ENCODE assay signal across 8 cellular contexts in the genomic region with DNA sequence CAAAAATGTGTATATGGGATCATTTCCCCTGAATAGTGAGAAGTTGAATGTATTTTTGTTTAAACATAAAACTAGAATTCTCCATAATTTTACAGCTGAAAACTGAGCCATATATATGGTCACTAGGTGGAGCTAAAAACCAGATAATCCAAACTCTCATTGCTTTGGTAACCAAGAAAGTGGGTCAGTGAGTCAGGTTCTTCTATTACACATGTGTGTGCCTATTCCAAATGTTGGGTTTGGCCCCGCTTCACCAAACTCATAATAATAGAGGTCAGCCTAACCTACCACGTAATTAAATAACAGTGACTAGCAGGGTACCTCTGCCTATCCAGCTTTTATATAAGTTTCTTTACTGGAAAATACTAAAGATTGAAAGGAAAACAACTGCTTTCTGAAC.
DNase-seq lines count a peak whose midpoint lies in the region; ATAC-seq and TF ChIP-seq lines count a peak whose summit lies in the region.

No MANE protein-coding gene starts in this region.

- no peaks in the 10 kb centered on the region for H3K36me3 ChIP-seq in OCI-LY3 (replicated peaks; ENCODE audit: low read depth, low read length)
- H3K36me3 ChIP-seq in brain microvascular endothelial cell (replicated peaks), result no peaks in the 10 kb centered on the region

- no peak overlapping the region for H3K4me3 Mint-ChIP-seq in stimulated activated memory B cell treated with anti-CD40 and anti-IgM and Interleukin-4, amounts not matched to agents 10 μg/mL and 1 μg/mL and 100 μg/mL, for 72 hours

- no peaks in the 10 kb centered on the region for H3K9me3 Mint-ChIP-seq in stimulated activated memory B cell treated with anti-CD40 and anti-IgM and Interleukin-4, amounts not matched to agents 10 μg/mL and 1 μg/mL and 100 μg/mL, for 72 hours

- H3K9me3 ChIP-seq in OCI-LY3 (ENCODE audit: insufficient read depth, low read length), result no peaks in the 10 kb centered on the region

- no peaks in the 10 kb centered on the region for H3K36me3 Mint-ChIP-seq in stimulated activated memory B cell treated with anti-CD40 and anti-IgM and Interleukin-4, amounts not matched to agents 10 μg/mL and 1 μg/mL and 100 μg/mL, for 72 hours

- no peak overlapping the region for H2AFZ ChIP-seq in OCI-LY3 (ENCODE audit: low read depth, low read length)

- peak overlapping the region; percentile 54 for H3K4me2 ChIP-seq in OCI-LY3 (ENCODE audit: low read length)

- no peak overlapping the region for H3K9ac ChIP-seq in OCI-LY3 (ENCODE audit: low read length)

- TF ChIP-seq EP300 in Ishikawa (IDR thresholded peaks at IDR 0.05; ENCODE audit: borderline replicate concordance), result no peak

- DNase-seq in AG09309 (ENCODE audit: low read depth) (peak; percentile 72), brain microvascular endothelial cell (peak; percentile 48), inferior parietal cortex (ENCODE audit: extremely low spot score) (peak; percentile 85)

- no peaks in the 10 kb centered on the region for H3K4me1 ChIP-seq in OCI-LY3 (ENCODE audit: low read length)

- in situ Hi-C loops in brain microvascular endothelial cell (cut with HindIII; ENCODE audit: low pct_ligation_motif_present, low sequenced_read_pairs), result no loop called here

- H3K27me3 Mint-ChIP-seq in stimulated activated memory B cell treated with anti-CD40 and anti-IgM and Interleukin-4, amounts not matched to agents 10 μg/mL and 1 μg/mL and 100 μg/mL, for 72 hours, result no peaks in the 10 kb centered on the region

- no peaks in the 10 kb centered on the region for H3K4me1 Mint-ChIP-seq in stimulated activated memory B cell treated with anti-CD40 and anti-IgM and Interleukin-4, amounts not matched to agents 10 μg/mL and 1 μg/mL and 100 μg/mL, for 72 hours

- H4K20me1 ChIP-seq in OCI-LY3 (ENCODE audit: insufficient read depth, low read length), result no peaks in the 10 kb centered on the region

- ATAC-seq in stimulated activated memory B cell treated with anti-CD40 and anti-IgM and Interleukin-4, amounts not matched to agents 10 μg/mL and 1 μg/mL and 100 μg/mL, for 72 hours, result peak; percentile 70
- ATAC-seq in HG03135 (IDR thresholded peaks at IDR 0.05; ENCODE audit: unreplicated experiment), result no peak

- H3K27ac ChIP-seq in OCI-LY3 (ENCODE audit: low read length) (no peak overlapping the region), brain microvascular endothelial cell (no peak overlapping the region)

- peak; percentile 60 for TF ChIP-seq CTCF in AG09309 (IDR thresholded peaks at IDR 0.05; ENCODE audit: control insufficient read depth, insufficient read depth, low read depth, low read length, missing control alignments)
- peak; percentile 48; the same call in 2 of the 3 replicates for TF ChIP-seq CTCF in GM12872 (IDR thresholded peaks at IDR 0.05; ENCODE audit: insufficient read depth, low read depth, low read length)
- TF ChIP-seq CTCF in OCI-LY3 (IDR thresholded peaks at IDR 0.05; ENCODE audit: low read depth, low read length), result peak; percentile 75
- TF ChIP-seq CTCF in brain microvascular endothelial cell (IDR thresholded peaks at IDR 0.05; ENCODE audit: low read depth, low read length, missing control alignments), result peak; percentile 54

- H3K4me3 ChIP-seq in AG09309 (ENCODE audit: control insufficient read depth, low read depth, low read length) (no peak overlapping the region), OCI-LY3 (ENCODE audit: low read length) (0 out of 2 replicates have a peak overlapping the region, but pooled peaks have one; percentile 48), brain microvascular endothelial cell (ENCODE audit: low read depth, low read length) (no peak overlapping the region)

- H3K27me3 ChIP-seq in OCI-LY3 (ENCODE audit: low read depth, low read length), result no peaks in the 10 kb centered on the region
- no peaks in the 10 kb centered on the region for H3K27me3 ChIP-seq in brain microvascular endothelial cell (replicated peaks)

- peak; percentile 93 for TF ChIP-seq RAD21 in Ishikawa (IDR thresholded peaks at IDR 0.05; ENCODE audit: low read depth)

- no peak overlapping the region for H3K27ac Mint-ChIP-seq in stimulated activated memory B cell treated with anti-CD40 and anti-IgM and Interleukin-4, amounts not matched to agents 10 μg/mL and 1 μg/mL and 100 μg/mL, for 72 hours

- no peaks in the 10 kb centered on the region for H3K79me2 ChIP-seq in OCI-LY3 (ENCODE audit: low read length)

TF ChIP-seq in Ishikawa, 13 proteins besides CTCF, POLR2A, EP300 and RAD21:
- no peak for TF ChIP-seq REST (IDR thresholded peaks at IDR 0.05; ENCODE audit: low read depth)
- TF ChIP-seq, protein P1, sequence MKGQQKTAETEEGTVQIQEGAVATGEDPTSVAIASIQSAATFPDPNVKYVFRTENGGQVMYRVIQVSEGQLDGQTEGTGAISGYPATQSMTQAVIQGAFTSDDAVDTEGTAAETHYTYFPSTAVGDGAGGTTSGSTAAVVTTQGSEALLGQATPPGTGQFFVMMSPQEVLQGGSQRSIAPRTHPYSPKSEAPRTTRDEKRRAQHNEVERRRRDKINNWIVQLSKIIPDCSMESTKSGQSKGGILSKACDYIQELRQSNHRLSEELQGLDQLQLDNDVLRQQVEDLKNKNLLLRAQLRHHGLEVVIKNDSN (IDR thresholded peaks at IDR 0.05), result no peak
